In genomic region chr1:27394925-27395324, GRCh38 we compare ENCODE assay signal across 12 cellular contexts. TPM values are rescaled to one million over a fixed set of nuclear protein-coding genes. Genes with fewer than 3 reads are reported as not detected.
DNase-seq lines count a peak whose midpoint lies in the region; ATAC-seq and TF ChIP-seq lines count a peak whose summit lies in the region.
"Had no signal": no experiment of that assay in that cellular context is flagged by ENCODE, and none has a peak within 500 bp of the region (broad histone marks: within the 10 kb centered on the region; RNA-seq: fewer than 3 reads in every experiment).

No MANE protein-coding gene starts in this region.

- TF ChIP-seq POLR2A in testis (IDR thresholded peaks at IDR 0.05) = no peak

- peaks cover 17% of the 10 kb centered on the region for H3K4me1 ChIP-seq in CD8-positive, alpha-beta memory T cell (ENCODE audit: insufficient read depth, low read length)
- peaks cover 27% of the 10 kb centered on the region for H3K4me1 ChIP-seq in osteoblast (ENCODE audit: insufficient read depth, low read length)
- H3K4me1 ChIP-seq in testis = peaks cover 17% of the 10 kb centered on the region

- H3K36me3 ChIP-seq in CD8-positive, alpha-beta memory T cell (ENCODE audit: insufficient read depth, low read length) = no peaks in the 10 kb centered on the region
- H3K36me3 ChIP-seq in osteoblast (ENCODE audit: insufficient read depth, low read length) (no peaks in the 10 kb centered on the region), testis (ENCODE audit: low read depth, missing control alignments) (no peaks in the 10 kb centered on the region)
- H3K36me3 ChIP-seq: gastroesophageal sphincter, lower lobe of right lung had no signal

- H3K4me3 ChIP-seq in CD8-positive, alpha-beta memory T cell (ENCODE audit: low read length) = no peak overlapping the region
- H3K4me3 ChIP-seq in osteoblast (ENCODE audit: insufficient read depth, low read length) (no peak overlapping the region), testis (no peak overlapping the region)
- H3K4me3 ChIP-seq: gastroesophageal sphincter, lower lobe of right lung had no signal

- POLR2A ChIA-PET in CD8-positive, alpha-beta memory T cell (lab: Charles Lee) = interaction anchor here (0.6 to 1.8 kb wide), 2 partner anchors 94 to 436 kb away, joined by 3 to 10 read pairs; partner anchors contain the start of gene PPP1R8

- CTCF ChIA-PET in CD8-positive, alpha-beta memory T cell (lab: Charles Lee) = interaction anchor here (0.6 to 13.6 kb wide), 24 partner anchors 8 to 351 kb away, joined by 3 to 283 read pairs (median 4); partner anchors contain the start of genes IFI6, MAP3K6 and SYTL1

- no peak overlapping the region for H3K27ac ChIP-seq in CD8-positive, alpha-beta memory T cell (ENCODE audit: low read depth, low read length)
- H3K27ac ChIP-seq in osteoblast (ENCODE audit: low read depth, low read length) = peak overlapping the region; percentile 57
- no peak overlapping the region for H3K27ac ChIP-seq in testis
- H3K27ac ChIP-seq: gastroesophageal sphincter, lower lobe of right lung had no signal

- no peaks in the 10 kb centered on the region for H3K36me3 Mint-ChIP-seq in CD8-positive, alpha-beta memory T cell
- H3K36me3 Mint-ChIP-seq in IgD-negative memory B cell = peaks cover 2% of the 10 kb centered on the region
- H3K36me3 Mint-ChIP-seq in central memory CD8-positive, alpha-beta T cell (ENCODE audit: insufficient read depth) = peaks cover 18% of the 10 kb centered on the region

- H4K20me1 ChIP-seq in osteoblast (ENCODE audit: insufficient read depth, low read length) = no peaks in the 10 kb centered on the region

- H3K27ac Mint-ChIP-seq in CD8-positive, alpha-beta memory T cell = peak overlapping the region in 5 of 8 donors; percentile 13 to 72 (median 47)
- peak overlapping the region in 2 of 3 donors; percentile 50 to 96 for H3K27ac Mint-ChIP-seq in IgD-negative memory B cell
- H3K27ac Mint-ChIP-seq in central memory CD8-positive, alpha-beta T cell (ENCODE audit: low read depth) = peak overlapping the region; percentile 36
- H3K27ac Mint-ChIP-seq: activated CD4-positive, alpha-beta memory T cell treated with anti-CD3 and anti-CD28 coated beads, Interleukin-2, amount 10 ng/mL, durations not matched to agents 7 days and 5 days had no signal

- intact Hi-C loops in testis (cut with DNase I; ENCODE audit: low total_unique reads) = loop anchor here (5.0 to 10.0 kb wide), 2 partner anchors 93 to 210 kb away; partner anchors contain the start of gene AHDC1

- peaks cover 13 to 22% (median 19%) of the 10 kb centered on the region in 3 donors for H3K4me1 Mint-ChIP-seq in CD8-positive, alpha-beta memory T cell
- peaks cover 6 to 15% (median 11%) of the 10 kb centered on the region in 3 donors for H3K4me1 Mint-ChIP-seq in IgD-negative memory B cell
- peaks cover 11% of the 10 kb centered on the region for H3K4me1 Mint-ChIP-seq in central memory CD8-positive, alpha-beta T cell

- peak overlapping the region; percentile 44 for H3K4me2 ChIP-seq in osteoblast (ENCODE audit: insufficient read depth, low read length)

- H2AFZ ChIP-seq in osteoblast (ENCODE audit: low read length) = no peak overlapping the region

- no peak for DNase-seq in CD8-positive, alpha-beta memory T cell
- no peak for DNase-seq in central memory CD8-positive, alpha-beta T cell (ENCODE audit: low spot score in 2 of 2)
- peak; percentile 91 for DNase-seq in osteoblast (ENCODE audit: insufficient read length, low spot score, missing footprints)
- no peak for DNase-seq in GM19240 (ENCODE audit: insufficient read length, low spot score)
- DNase-seq in testis = no peak

- H3K27me3 ChIP-seq in CD8-positive, alpha-beta memory T cell (ENCODE audit: insufficient read depth, low read length, poor library complexity, severe bottlenecking) = no peaks in the 10 kb centered on the region
- H3K27me3 ChIP-seq in osteoblast (ENCODE audit: insufficient read depth, low read length) = peaks cover 12% of the 10 kb centered on the region
- H3K27me3 ChIP-seq in testis = no peaks in the 10 kb centered on the region
- H3K27me3 ChIP-seq: gastroesophageal sphincter had no signal

- no peak for ATAC-seq in central memory CD8-positive, alpha-beta T cell (replicated peaks; ENCODE audit: extremely low read depth, poor library complexity, severe bottlenecking)
- ATAC-seq in HG02571 (IDR thresholded peaks at IDR 0.05; ENCODE audit: unreplicated experiment) = no peak

- H3K9me3 ChIP-seq in CD8-positive, alpha-beta memory T cell (ENCODE audit: low read length) = no peaks in the 10 kb centered on the region
- H3K9me3 ChIP-seq in osteoblast (ENCODE audit: low read depth, low read length) = no peaks in the 10 kb centered on the region
- no peaks in the 10 kb centered on the region for H3K9me3 ChIP-seq in testis
- H3K9me3 ChIP-seq: gastroesophageal sphincter, lower lobe of right lung had no signal

- peaks cover 17% of the 10 kb centered on the region for H3K79me2 ChIP-seq in osteoblast (ENCODE audit: insufficient read depth, low read length)

- TF ChIP-seq CTCF in osteoblast (IDR thresholded peaks at IDR 0.05; ENCODE audit: extremely low read depth, low read depth, low read length) (no peak), testis (IDR thresholded peaks at IDR 0.05) (no peak)

- peak overlapping the region in 1 of 7 donors; percentile 8 for H3K4me3 Mint-ChIP-seq in CD8-positive, alpha-beta memory T cell
- H3K4me3 Mint-ChIP-seq in IgD-negative memory B cell = peak overlapping the region in 1 of 4 donors; percentile 47
- H3K4me3 Mint-ChIP-seq in central memory CD8-positive, alpha-beta T cell = no peak overlapping the region

- H3K27me3 Mint-ChIP-seq in CD8-positive, alpha-beta memory T cell = peaks cover 1 to 9% of the 10 kb centered on the region in 2 donors
- peaks cover 3% of the 10 kb centered on the region for H3K27me3 Mint-ChIP-seq in IgD-negative memory B cell
- H3K27me3 Mint-ChIP-seq in central memory CD8-positive, alpha-beta T cell = peaks cover 9% of the 10 kb centered on the region
- H3K27me3 Mint-ChIP-seq: activated CD4-positive, alpha-beta memory T cell treated with anti-CD3 and anti-CD28 coated beads, Interleukin-2, amount 10 ng/mL, durations not matched to agents 7 days and 5 days had no signal

- H3K9me3 Mint-ChIP-seq in CD8-positive, alpha-beta memory T cell = no peaks in the 10 kb centered on the region
- no peaks in the 10 kb centered on the region for H3K9me3 Mint-ChIP-seq in IgD-negative memory B cell
- no peaks in the 10 kb centered on the region for H3K9me3 Mint-ChIP-seq in central memory CD8-positive, alpha-beta T cell
- H3K9me3 Mint-ChIP-seq: activated CD4-positive, alpha-beta memory T cell treated with anti-CD3 and anti-CD28 coated beads, Interleukin-2, amount 10 ng/mL, durations not matched to agents 7 days and 5 days had no signal

- WGBS in testis, 2 donors = 48 to 60% methylated on average over 1 of the region's 1 CpG

RNA-seq across cellular contexts. Expression of gene GPR3, which starts 2.5 kb away (rescaled TPM):
- 1 to 10 TPM; 3.3 to 3.9 TPM for total RNA-seq in CD8-positive, alpha-beta memory T cell
- polyA plus RNA-seq in CD8-positive, alpha-beta memory T cell = not detected
- polyA plus RNA-seq in IgD-negative memory B cell (0.16 TPM), testis (ENCODE audit: insufficient read depth, low read depth, low replicate concordance) (0.20 TPM)
- total RNA-seq in osteoblast (under 0.01 and 0.36 TPM in 2 replicates), testis (under 1 TPM; 0.12 to 0.47 TPM)

RNA-seq across cellular contexts. Expression of gene CD164L2, which starts 11.8 kb away (rescaled TPM):
- not detected for total RNA-seq in CD8-positive, alpha-beta memory T cell
- polyA plus RNA-seq in CD8-positive, alpha-beta memory T cell = not detected
- polyA plus RNA-seq in IgD-negative memory B cell = not detected
- not detected in 2 replicates for total RNA-seq in osteoblast
- 1 to 10 TPM in 1 of 2 donors, under 1 TPM in 1; 0.24 to 1.5 TPM for total RNA-seq in testis
- 0.76 TPM for polyA plus RNA-seq in testis (ENCODE audit: insufficient read depth, low read depth, low replicate concordance)
- total RNA-seq: activated CD4-positive, alpha-beta memory T cell treated with anti-CD3 and anti-CD28 coated beads, Interleukin-2, amount 10 ng/mL, durations not matched to agents 7 days and 5 days; gastroesophageal sphincter had no signal
- polyA plus RNA-seq: BJ, neural cell had no signal

RNA-seq across cellular contexts. Expression of gene FCN3, which starts 20.3 kb away (rescaled TPM):
- total RNA-seq in CD8-positive, alpha-beta memory T cell = not detected
- polyA plus RNA-seq in CD8-positive, alpha-beta memory T cell = not detected
- polyA plus RNA-seq in IgD-negative memory B cell (not detected), testis (ENCODE audit: insufficient read depth, low read depth, low replicate concordance) (0.54 TPM)
- total RNA-seq in osteoblast (not detected in 2 replicates), testis (1 to 10 TPM; 3.6 to 6.9 TPM)
- total RNA-seq: activated CD4-positive, alpha-beta memory T cell treated with anti-CD3 and anti-CD28 coated beads, Interleukin-2, amount 10 ng/mL, durations not matched to agents 7 days and 5 days had no signal
- polyA plus RNA-seq: BJ, neural cell had no signal

RNA-seq across cellular contexts. Expression of gene MAP3K6, which starts 28.2 kb away (rescaled TPM):
- total RNA-seq in CD8-positive, alpha-beta memory T cell = 1 to 10 TPM; 6.9 to 7.1 TPM
- 6.0 TPM for polyA plus RNA-seq in CD8-positive, alpha-beta memory T cell
- polyA plus RNA-seq in IgD-negative memory B cell (3.9 TPM), testis (ENCODE audit: insufficient read depth, low read depth, low replicate concordance) (18.4 TPM)
- total RNA-seq in osteoblast (25.7 and 29.8 TPM in 2 replicates), testis (10 to 100 TPM; 18.8 to 31.7 TPM)

RNA-seq across cellular contexts. Expression of gene SYTL1, which starts 53.1 kb away (rescaled TPM):
- 10 to 100 TPM; 21.9 to 24.2 TPM for total RNA-seq in CD8-positive, alpha-beta memory T cell
- polyA plus RNA-seq in CD8-positive, alpha-beta memory T cell = 124 TPM
- 130 TPM for polyA plus RNA-seq in IgD-negative memory B cell
- under 0.01 TPM in 1 of 2 replicates, not detected in the other for total RNA-seq in osteoblast
- total RNA-seq in testis = 1 to 10 TPM; 2.3 to 5.4 TPM
- polyA plus RNA-seq in testis (ENCODE audit: insufficient read depth, low read depth, low replicate concordance) = 6.0 TPM
- polyA plus RNA-seq: neural cell had no signal
